In genomic region chr13:37059848-37060192, GRCh38 we compare ENCODE assay signal across 1 cellular context.
TF ChIP-seq lines count a peak whose summit lies in the region.

No MANE protein-coding gene starts in this region.

TF ChIP-seq in GM12878, 131 proteins besides CTCF, POLR2A, EP300 and RAD21 (continued from another document):
- peak; percentile 89 for TF ChIP-seq MLLT1 (IDR thresholded peaks at IDR 0.05)
- TF ChIP-seq MTA3 (IDR thresholded peaks at IDR 0.05; ENCODE audit: borderline replicate concordance, low read length), result no peak
- TF ChIP-seq ZBTB11 (CRISPR knock-in tag; IDR thresholded peaks at IDR 0.05), result no peak
- no peak for TF ChIP-seq CUX1 (IDR thresholded peaks at IDR 0.05; ENCODE audit: insufficient replicate concordance, low read depth, low read length)
TF ChIP-seq in GM12878: peak in this region for 1.
